In genomic region chr17:2034157-2034556, GRCh38 we compare ENCODE assay signal across 22 cellular contexts. TPM values are rescaled to one million over a fixed set of nuclear protein-coding genes. Genes with fewer than 3 reads are reported as not detected.
A peak's percentile ranks its signal among the peaks of the same experiment; 100 is the strongest.
DNase-seq lines count a peak whose midpoint lies in the region; ATAC-seq and TF ChIP-seq lines count a peak whose summit lies in the region.
"Had no signal": no experiment of that assay in that cellular context is flagged by ENCODE, and none has a peak within 500 bp of the region (broad histone marks: within the 10 kb centered on the region; RNA-seq: fewer than 3 reads in every experiment).

No MANE protein-coding gene starts in this region.

- TF ChIP-seq CTCF in AG10803 (conservative IDR thresholded peaks at IDR 0.05; ENCODE audit: low read length) = no peak
- no peak for TF ChIP-seq CTCF in OCI-LY7 (conservative IDR thresholded peaks at IDR 0.05; ENCODE audit: low read length)
- TF ChIP-seq CTCF in activated CD8-positive, alpha-beta T cell treated with anti-CD3 and anti-CD28 coated beads for 36 hours (IDR thresholded peaks at IDR 0.05) = no peak

- DNase-seq in AG10803 (ENCODE audit: low read depth) (peak; percentile 79), HCEC 1CT (peak; percentile 27), OCI-LY7 (ENCODE audit: low spot score) (peak; percentile 35), fibroblast of peridontal ligament (ENCODE audit: extremely low read depth) (peak; percentile 58), NCI-H1417 treated with DMSO at 0.1 percent for 48 hours (lab: John Stamatoyannopoulos, UW) (no peak), cerebellar cortex (ENCODE audit: low spot score) (no peak)
- DNase-seq in activated CD8-positive, alpha-beta T cell treated with anti-CD3 and anti-CD28 coated beads for 36 hours = no peak
- DNase-seq: activated CD4-positive, alpha-beta T cell treated with anti-CD3 and anti-CD28 coated beads, Interleukin-2, amount 50 U/mL, for 1 hour; activated T-cell treated with anti-CD3 and anti-CD28 coated beads, Interleukin-2, amount 50 U/mL, for 1 hour; Calu3; dorsolateral prefrontal cortex; esophagus squamous epithelium; hippocampal formation; NCI-H510A treated with DMSO at 0.1 percent for 48 hours; PC-9 had no signal

- no TSS peak for BruUV-seq in OCI-LY7 (replicated peaks; lab: Mats Ljungman, UMichigan)

- intact Hi-C loops in OCI-LY7 (cut with micrococcal nuclease; ENCODE audit: unreplicated experiment) = no loop called here
- intact Hi-C loops in activated CD8-positive, alpha-beta T cell treated with anti-CD3 and anti-CD28 coated beads for 36 hours (cut with micrococcal nuclease) = no loop called here

- peaks cover 11% of the 10 kb centered on the region for H3K36me3 Mint-ChIP-seq in activated CD8-positive, alpha-beta T cell treated with anti-CD3 and anti-CD28 coated beads for 36 hours (ENCODE audit: low read depth)

- 0 out of 2 replicates have a peak overlapping the region, but pooled peaks have one; percentile 5 for H3K4me2 ChIP-seq in OCI-LY7 (ENCODE audit: low read length)
- H3K4me2 ChIP-seq: PC-9 had no signal

- no peak overlapping the region for H3K4me3 Mint-ChIP-seq in activated CD8-positive, alpha-beta T cell treated with anti-CD3 and anti-CD28 coated beads for 36 hours
- H3K4me3 Mint-ChIP-seq: activated naive CD8-positive, alpha-beta T cell; mesothelial cell of epicardium had no signal

- H3K9me2 ChIP-seq in OCI-LY7 (ENCODE audit: insufficient read depth, low read length) = no peaks in the 10 kb centered on the region

- ATAC-seq in activated CD8-positive, alpha-beta T cell treated with anti-CD3 and anti-CD28 coated beads for 36 hours = no peak
- no peak for ATAC-seq in HG03159 (IDR thresholded peaks at IDR 0.05; ENCODE audit: unreplicated experiment)

- CTCF ChIA-PET in OCI-LY7 (lab: Charles Lee; ENCODE audit: unreplicated experiment) = no interaction called here
- CTCF ChIA-PET in activated CD8-positive, alpha-beta T cell treated with anti-CD3 and anti-CD28 coated beads for 36 hours (lab: Charles Lee) = interaction anchor here (1.0 to 1.3 kb wide), 2 partner anchors 21 to 313 kb away, joined by 3 to 4 read pairs; no protein-coding TSS in a partner anchor

- POLR2A ChIA-PET in OCI-LY7 (lab: Charles Lee) = interaction anchor here (0.7 kb wide), 1 partner anchor 129 kb away, joined by 3 read pairs; no protein-coding TSS in a partner anchor
- POLR2A ChIA-PET in activated CD8-positive, alpha-beta T cell treated with anti-CD3 and anti-CD28 coated beads for 36 hours (lab: Charles Lee) = no interaction called here

- H3K27me3 Mint-ChIP-seq in activated CD8-positive, alpha-beta T cell treated with anti-CD3 and anti-CD28 coated beads for 36 hours = no peaks in the 10 kb centered on the region
- H3K27me3 Mint-ChIP-seq: activated naive CD8-positive, alpha-beta T cell had no signal

- no peaks in the 10 kb centered on the region for H3K9me3 Mint-ChIP-seq in activated CD8-positive, alpha-beta T cell treated with anti-CD3 and anti-CD28 coated beads for 36 hours
- H3K9me3 Mint-ChIP-seq: mesothelial cell of epicardium had no signal

- H3K36me3 ChIP-seq in OCI-LY7 (ENCODE audit: insufficient read depth, low read length) = peaks cover 32% of the 10 kb centered on the region
- H3K36me3 ChIP-seq: neutrophil had no signal

- H3K4me3 ChIP-seq in AG10803 (ENCODE audit: low read length) = no peak overlapping the region
- no peak overlapping the region for H3K4me3 ChIP-seq in OCI-LY7 (ENCODE audit: low read depth, low read length, poor library complexity, severe bottlenecking)
- H3K4me3 ChIP-seq: dorsolateral prefrontal cortex, esophagus squamous epithelium, PC-9, right atrium auricular region had no signal

- no peaks in the 10 kb centered on the region for H3K9me3 ChIP-seq in OCI-LY7 (ENCODE audit: low read length)
- H3K9me3 ChIP-seq: esophagus squamous epithelium, neutrophil, right atrium auricular region had no signal

- H3K27ac Mint-ChIP-seq in activated CD8-positive, alpha-beta T cell treated with anti-CD3 and anti-CD28 coated beads for 36 hours = no peak overlapping the region
- H3K27ac Mint-ChIP-seq: activated naive CD8-positive, alpha-beta T cell; mesothelial cell of epicardium had no signal

- no peak overlapping the region for H2AFZ ChIP-seq in OCI-LY7 (ENCODE audit: low read length)
- H2AFZ ChIP-seq: PC-9 had no signal

- H3K4me1 ChIP-seq in OCI-LY7 (ENCODE audit: insufficient read depth, low read length, poor library complexity, severe bottlenecking) = peaks cover 26% of the 10 kb centered on the region

- no peaks in the 10 kb centered on the region for H4K20me1 ChIP-seq in OCI-LY7 (ENCODE audit: insufficient read depth, low read length)

- peaks cover 20% of the 10 kb centered on the region for H3K4me1 Mint-ChIP-seq in activated CD8-positive, alpha-beta T cell treated with anti-CD3 and anti-CD28 coated beads for 36 hours (ENCODE audit: low read depth)

- H3K27ac ChIP-seq in OCI-LY7 (ENCODE audit: low read depth, low read length, poor library complexity, severe bottlenecking) = no peak overlapping the region
- H3K27ac ChIP-seq: dorsolateral prefrontal cortex, esophagus squamous epithelium, HL-60, neutrophil, PC-9, right atrium auricular region had no signal

- peaks cover 10% of the 10 kb centered on the region; the same call in 1 of the 2 replicates for H3K79me2 ChIP-seq in OCI-LY7 (ENCODE audit: insufficient read depth, low read depth, low read length)

RNA-seq across cellular contexts. Expression of gene DPH1, which starts 4.2 kb away (rescaled TPM):
- 26.5 and 30.4 TPM in 2 replicates for total RNA-seq in OCI-LY7 (2014; rRNA removed; shearing (Covaris generic))
- 35.1 and 42.6 TPM in 2 replicates for total RNA-seq in OCI-LY7 (2022)
- 10 to 100 TPM; 27.8 to 32.5 TPM for total RNA-seq in activated CD8-positive, alpha-beta T cell treated with anti-CD3 and anti-CD28 coated beads for 36 hours

RNA-seq across cellular contexts. Expression of gene OVCA2, which starts 7.7 kb away (rescaled TPM):
- 18.8 and 24.0 TPM in 2 replicates for total RNA-seq in OCI-LY7 (2014; rRNA removed; shearing (Covaris generic))
- total RNA-seq in OCI-LY7 (2022) = 18.2 and 21.9 TPM in 2 replicates
- 10 to 100 TPM; 28.0 to 28.5 TPM for total RNA-seq in activated CD8-positive, alpha-beta T cell treated with anti-CD3 and anti-CD28 coated beads for 36 hours

RNA-seq across cellular contexts. Expression of gene RTN4RL1, which starts 9.0 kb away (rescaled TPM):
- total RNA-seq in OCI-LY7 (2014; rRNA removed; shearing (Covaris generic)) = not detected in 2 replicates
- total RNA-seq in OCI-LY7 (2022) = not detected in 2 replicates
- total RNA-seq in activated CD8-positive, alpha-beta T cell treated with anti-CD3 and anti-CD28 coated beads for 36 hours = under 1 TPM; 0.27 to 0.49 TPM
- total RNA-seq: Calu3, kidney epithelial cell had no signal

RNA-seq across cellular contexts. Expression of gene HIC1, which starts 20.7 kb away (rescaled TPM):
- 0.19 TPM in 1 of 2 replicates, not detected in the other for total RNA-seq in OCI-LY7 (2014; rRNA removed; shearing (Covaris generic))
- total RNA-seq in OCI-LY7 (2022) = 0.32 TPM in 1 of 2 replicates, not detected in the other
- total RNA-seq in activated CD8-positive, alpha-beta T cell treated with anti-CD3 and anti-CD28 coated beads for 36 hours = 10 to 100 TPM; 35.1 TPM

Comparison
In these comparisons a context has a peak if more than half of its experiments do, and no peak if none do; other contexts are left out.
1. DNase-seq: peak in AG10803 (single experiment), HCEC 1CT (single experiment), OCI-LY7 (single experiment) and fibroblast of peridontal ligament (single experiment); none in NCI-H1417 treated with DMSO at 0.1 percent for 48 hours (single experiment), activated CD8-positive, alpha-beta T cell treated with anti-CD3 and anti-CD28 coated beads for 36 hours (single experiment) and cerebellar cortex (single experiment).